1 cellular context compared by ENCODE assay signal in the genomic region with DNA sequence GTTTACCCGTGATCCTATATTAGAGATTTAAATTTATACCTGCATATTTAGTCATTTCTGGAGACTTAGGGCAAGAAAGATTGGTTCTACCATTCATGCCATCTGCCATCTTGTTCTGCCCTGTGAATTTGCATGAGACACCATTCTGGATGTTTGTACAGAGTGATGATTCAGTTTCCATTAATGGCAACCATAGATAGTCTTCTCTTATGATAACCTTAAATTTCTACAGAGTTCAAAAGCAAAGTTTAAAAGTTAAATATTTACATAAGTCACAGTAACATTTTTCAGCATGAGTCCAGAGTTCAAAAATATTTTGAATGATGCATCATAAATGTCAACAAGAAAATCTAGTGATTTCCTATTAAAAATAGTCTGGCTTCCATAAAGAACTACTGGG.
TF ChIP-seq lines count a peak whose summit lies in the region.

No MANE protein-coding gene starts in this region.

TF ChIP-seq in HepG2, 621 proteins besides CTCF, POLR2A, EP300 and RAD21 (continued from another document and continues in another):
- TF ChIP-seq SKIL (CRISPR knock-in tag; IDR thresholded peaks at IDR 0.05; ENCODE audit: borderline replicate concordance): no peak
- no peak for TF ChIP-seq SMAD9 (CRISPR knock-in tag; IDR thresholded peaks at IDR 0.05)
- peak; percentile 72 for TF ChIP-seq DNMT3B (CRISPR knock-in tag; conservative IDR thresholded peaks at IDR 0.05)
- TF ChIP-seq ZNF777 (CRISPR knock-in tag; IDR thresholded peaks at IDR 0.05): no peak
- TF ChIP-seq, protein P1, sequence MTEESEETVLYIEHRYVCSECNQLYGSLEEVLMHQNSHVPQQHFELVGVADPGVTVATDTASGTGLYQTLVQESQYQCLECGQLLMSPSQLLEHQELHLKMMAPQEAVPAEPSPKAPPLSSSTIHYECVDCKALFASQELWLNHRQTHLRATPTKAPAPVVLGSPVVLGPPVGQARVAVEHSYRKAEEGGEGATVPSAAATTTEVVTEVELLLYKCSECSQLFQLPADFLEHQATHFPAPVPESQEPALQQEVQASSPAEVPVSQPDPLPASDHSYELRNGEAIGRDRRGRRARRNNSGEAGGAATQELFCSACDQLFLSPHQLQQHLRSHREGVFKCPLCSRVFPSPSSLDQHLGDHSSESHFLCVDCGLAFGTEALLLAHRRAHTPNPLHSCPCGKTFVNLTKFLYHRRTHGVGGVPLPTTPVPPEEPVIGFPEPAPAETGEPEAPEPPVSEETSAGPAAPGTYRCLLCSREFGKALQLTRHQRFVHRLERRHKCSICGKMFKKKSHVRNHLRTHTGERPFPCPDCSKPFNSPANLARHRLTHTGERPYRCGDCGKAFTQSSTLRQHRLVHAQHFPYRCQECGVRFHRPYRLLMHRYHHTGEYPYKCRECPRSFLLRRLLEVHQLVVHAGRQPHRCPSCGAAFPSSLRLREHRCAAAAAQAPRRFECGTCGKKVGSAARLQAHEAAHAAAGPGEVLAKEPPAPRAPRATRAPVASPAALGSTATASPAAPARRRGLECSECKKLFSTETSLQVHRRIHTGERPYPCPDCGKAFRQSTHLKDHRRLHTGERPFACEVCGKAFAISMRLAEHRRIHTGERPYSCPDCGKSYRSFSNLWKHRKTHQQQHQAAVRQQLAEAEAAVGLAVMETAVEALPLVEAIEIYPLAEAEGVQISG (CRISPR knock-in tag; IDR thresholded peaks at IDR 0.05): no peak
- no peak for TF ChIP-seq RFXAP (CRISPR knock-in tag; IDR thresholded peaks at IDR 0.05; ENCODE audit: borderline replicate concordance)
- no peak for TF ChIP-seq NFRKB (IDR thresholded peaks at IDR 0.05)
- no peak for TF ChIP-seq ZNF749 (CRISPR knock-in tag; IDR thresholded peaks at IDR 0.05; ENCODE audit: borderline replicate concordance)
- TF ChIP-seq ATM (IDR thresholded peaks at IDR 0.05; ENCODE audit: borderline replicate concordance): no peak
- no peak for TF ChIP-seq ZBTB42 (CRISPR knock-in tag; IDR thresholded peaks at IDR 0.05)
- TF ChIP-seq DR1 (CRISPR knock-in tag; IDR thresholded peaks at IDR 0.05): no peak
- peak; percentile 82 for TF ChIP-seq FOXA1 (IDR thresholded peaks at IDR 0.05)
- no peak for TF ChIP-seq FOXA1 (CRISPR knock-in tag; IDR thresholded peaks at IDR 0.05)
- peak; percentile 69 for TF ChIP-seq YY1 (IDR thresholded peaks at IDR 0.05; ENCODE audit: insufficient read depth, insufficient replicate concordance, low read depth, low read length)
- no peak for TF ChIP-seq TMF1 (CRISPR knock-in tag; IDR thresholded peaks at IDR 0.05; ENCODE audit: low read depth)
- no peak for TF ChIP-seq ZBTB38 (CRISPR knock-in tag; IDR thresholded peaks at IDR 0.05)
- no peak for TF ChIP-seq RERE (CRISPR knock-in tag; IDR thresholded peaks at IDR 0.05; ENCODE audit: low read depth)
- no peak for TF ChIP-seq HNRNPLL (IDR thresholded peaks at IDR 0.05; ENCODE audit: low read depth, low read length, poor library complexity, severe bottlenecking)
- no peak for TF ChIP-seq ELF1 (CRISPR knock-in tag; IDR thresholded peaks at IDR 0.05)
- TF ChIP-seq SIX4 (CRISPR knock-in tag; IDR thresholded peaks at IDR 0.05): no peak
- no peak for TF ChIP-seq CREB3 (CRISPR knock-in tag; IDR thresholded peaks at IDR 0.05)
- TF ChIP-seq, protein P2, sequence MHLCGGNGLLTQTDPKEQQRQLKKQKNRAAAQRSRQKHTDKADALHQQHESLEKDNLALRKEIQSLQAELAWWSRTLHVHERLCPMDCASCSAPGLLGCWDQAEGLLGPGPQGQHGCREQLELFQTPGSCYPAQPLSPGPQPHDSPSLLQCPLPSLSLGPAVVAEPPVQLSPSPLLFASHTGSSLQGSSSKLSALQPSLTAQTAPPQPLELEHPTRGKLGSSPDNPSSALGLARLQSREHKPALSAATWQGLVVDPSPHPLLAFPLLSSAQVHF (CRISPR knock-in tag; IDR thresholded peaks at IDR 0.05): no peak
- TF ChIP-seq ASH2L (IDR thresholded peaks at IDR 0.05; ENCODE audit: insufficient read length, low read depth, low read length): no peak
- TF ChIP-seq NFE2 (CRISPR knock-in tag; IDR thresholded peaks at IDR 0.05): no peak
- TF ChIP-seq NR3C1 (CRISPR knock-in tag; IDR thresholded peaks at IDR 0.05): no peak
- no peak for TF ChIP-seq CBFB (CRISPR knock-in tag; IDR thresholded peaks at IDR 0.05)
- no peak for TF ChIP-seq ZNF160 (CRISPR knock-in tag; IDR thresholded peaks at IDR 0.05)
- no peak for TF ChIP-seq ZNF800 (CRISPR knock-in tag; IDR thresholded peaks at IDR 0.05)
- TF ChIP-seq EZH2 (conservative IDR thresholded peaks at IDR 0.05; ENCODE audit: low read depth, low read length): no peak
- TF ChIP-seq ZFP62 (CRISPR knock-in tag; IDR thresholded peaks at IDR 0.05): no peak
- TF ChIP-seq NR1H2 (CRISPR knock-in tag; IDR thresholded peaks at IDR 0.05; ENCODE audit: borderline replicate concordance, low read depth): no peak
- TF ChIP-seq ZNF609 (CRISPR knock-in tag; IDR thresholded peaks at IDR 0.05; ENCODE audit: borderline replicate concordance): no peak
- no peak for TF ChIP-seq ZNF354B (CRISPR knock-in tag; IDR thresholded peaks at IDR 0.05)
- TF ChIP-seq, protein P3, sequence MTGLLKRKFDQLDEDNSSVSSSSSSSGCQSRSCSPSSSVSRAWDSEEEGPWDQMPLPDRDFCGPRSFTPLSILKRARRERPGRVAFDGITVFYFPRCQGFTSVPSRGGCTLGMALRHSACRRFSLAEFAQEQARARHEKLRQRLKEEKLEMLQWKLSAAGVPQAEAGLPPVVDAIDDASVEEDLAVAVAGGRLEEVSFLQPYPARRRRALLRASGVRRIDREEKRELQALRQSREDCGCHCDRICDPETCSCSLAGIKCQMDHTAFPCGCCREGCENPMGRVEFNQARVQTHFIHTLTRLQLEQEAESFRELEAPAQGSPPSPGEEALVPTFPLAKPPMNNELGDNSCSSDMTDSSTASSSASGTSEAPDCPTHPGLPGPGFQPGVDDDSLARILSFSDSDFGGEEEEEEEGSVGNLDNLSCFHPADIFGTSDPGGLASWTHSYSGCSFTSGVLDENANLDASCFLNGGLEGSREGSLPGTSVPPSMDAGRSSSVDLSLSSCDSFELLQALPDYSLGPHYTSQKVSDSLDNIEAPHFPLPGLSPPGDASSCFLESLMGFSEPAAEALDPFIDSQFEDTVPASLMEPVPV (CRISPR knock-in tag; IDR thresholded peaks at IDR 0.05): no peak
